In genomic region chr1:78911956-78912880, GRCh38 we compare ENCODE assay signal across 26 cellular contexts.
DNase-seq lines count a peak whose midpoint lies in the region; ATAC-seq, FAIRE-seq and TF ChIP-seq lines count a peak whose summit lies in the region.
"Had no signal": no experiment of that assay in that cellular context is flagged by ENCODE, and none has a peak within 500 bp of the region (broad histone marks: within the 10 kb centered on the region; RNA-seq: fewer than 3 reads in every experiment).

No MANE protein-coding gene starts in this region.

- DNase-seq in SIG-M5 treated with dmso at 0.1 percent for 504 hours (lab: John Stamatoyannopoulos, UW; ENCODE audit: unreplicated experiment): peak; percentile 3
- no peak for DNase-seq in SIG-M5 (lab: John Stamatoyannopoulos, UW)
- DNase-seq in NB4 (ENCODE audit: low read depth): peak; percentile 63
- DNase-seq in bronchial epithelial cell (ENCODE audit: low read depth): peak; percentile 17
- DNase-seq in renal cortical epithelial cell (ENCODE audit: low read depth): peak; percentile 33
- DNase-seq in AG20443 (ENCODE audit: low spot score): no peak
- DNase-seq: 8988T; activated CD8-positive, alpha-beta T cell treated with anti-CD3 and anti-CD28 coated beads for 36 hours; aorta; central memory CD4-positive, alpha-beta T cell; DMS153; endodermal cell; islet precursor cell; left ventricle myocardium inferior; NCI-H146; NCI-H2171 treated with DMSO at 0.1 percent for 48 hours; NCI-H526; stimulated activated CD4-positive, alpha-beta T cell treated with anti-CD3 and anti-CD28 coated beads, Interleukin-1b, Interleukin-23, amount 100 ng/mL, for 48 hours; stimulated activated CD8-positive, alpha-beta memory T cell treated with anti-CD3 and anti-CD28 coated beads, Interleukin-4, amount 100 ng/mL, for 48 hours; stomach; tibial artery had no signal

- no peak for TF ChIP-seq CTCF in NB4 (IDR thresholded peaks at IDR 0.05; ENCODE audit: low read depth, low read length)
- no peak for TF ChIP-seq CTCF in bronchial epithelial cell (IDR thresholded peaks at IDR 0.05; ENCODE audit: insufficient read depth, low read length, severe bottlenecking)

- no peak overlapping the region for H3K4me3 ChIP-seq in NB4 (ENCODE audit: low read depth, low read length)
- H3K4me3 ChIP-seq in bronchial epithelial cell (ENCODE audit: low read depth, low read length): no peak overlapping the region
- H3K4me3 ChIP-seq: esophagus muscularis mucosa, left ventricle myocardium inferior, stomach, tibial artery had no signal

- no peaks in the 10 kb centered on the region for H3K27me3 ChIP-seq in bronchial epithelial cell (ENCODE audit: control insufficient read depth, insufficient read depth, low read length)
- H3K27me3 ChIP-seq: esophagus muscularis mucosa, neutrophil, stomach, tibial artery had no signal

- no peak for TF ChIP-seq POLR2A in NB4 (IDR thresholded peaks at IDR 0.05; ENCODE audit: extremely low read depth, insufficient read length)

- H3K36me3 ChIP-seq in bronchial epithelial cell (ENCODE audit: control insufficient read depth, insufficient read depth, low read length): no peaks in the 10 kb centered on the region
- H3K36me3 ChIP-seq: left ventricle myocardium inferior, neutrophil, stomach, tibial artery had no signal

- no peak for FAIRE-seq in bronchial epithelial cell (lab: Jason Lieb, UNC)

- ATAC-seq in HG03095 (IDR thresholded peaks at IDR 0.05; ENCODE audit: unreplicated experiment) (no peak), HG02973 (IDR thresholded peaks at IDR 0.05; ENCODE audit: unreplicated experiment) (no peak)
- ATAC-seq: activated CD8-positive, alpha-beta T cell treated with anti-CD3 and anti-CD28 coated beads for 36 hours; activated naive CD4-positive, alpha-beta T cell treated with anti-CD3 and anti-CD28 coated beads, Interleukin-2, amount 50 U/mL, for 72 hours had no signal

Comparison
In these comparisons a context has a peak if more than half of its experiments do, and no peak if none do; other contexts are left out.
1. DNase-seq: peak in SIG-M5 treated with dmso at 0.1 percent for 504 hours (single experiment), NB4 (single experiment), bronchial epithelial cell (single experiment) and renal cortical epithelial cell (single experiment); none in SIG-M5 (single experiment) and AG20443 (single experiment).